ENCODE assay signal across 8 cellular contexts in genomic region chr10:75111367-75111905, GRCh38. TPM values are rescaled to one million over a fixed set of nuclear protein-coding genes. Genes with fewer than 3 reads are reported as not detected.
A peak's percentile ranks its signal among the peaks of the same experiment; 100 is the strongest.
DNase-seq lines count a peak whose midpoint lies in the region; ATAC-seq and TF ChIP-seq lines count a peak whose summit lies in the region.

TSS of gene SAMD8 (plus strand) at chr10:75111656. CDS start at chr10:75150529, 38,873 bp downstream.

- TF ChIP-seq POLR2A in GM18526 (IDR thresholded peaks at IDR 0.05; ENCODE audit: extremely low read depth, insufficient read length), result peak; percentile 81

- H3K27me3 ChIP-seq in left lung, result no peaks in the 10 kb centered on the region

- peak; percentile 17 to 68 for TF ChIP-seq CTCF in left lung (IDR thresholded peaks at IDR 0.05)

- ATAC-seq in HG03175 (IDR thresholded peaks at IDR 0.05; ENCODE audit: unreplicated experiment) (peak; percentile 86), left lung (peak; percentile 95)

- intact Hi-C loops in left lung (cut with DNase I), result no loop called here

- DNase-seq in 8988T (peak; percentile 98), NCI-H526 (lab: John Stamatoyannopoulos, UW) (peak; percentile 80 to 94), cortex of kidney (lab: John Stamatoyannopoulos, UW) (peak; percentile 57), left lung (peak; percentile 96 to 99)
- DNase-seq in activated CD4-positive, alpha-beta T cell treated with anti-CD3 and anti-CD28 coated beads, Interleukin-2, amount 50 U/mL, for 24 hours (ENCODE audit: low read depth in 1 of 2, low spot score in 1 of 2), result peak; percentile 89 to 96
- DNase-seq in stimulated activated CD4-positive, alpha-beta T cell treated with anti-CD3 and anti-CD28 coated beads, Interleukin-2, amount 100 ng/mL, for 24 hours, result peak; percentile 97 to 98

- peak within 1 kb of the TSS; percentile 80 to 94 for H3K4me3 ChIP-seq in left lung

- H3K4me1 ChIP-seq in left lung, result peaks cover 0 to 57% of the 10 kb centered on the region in 2 donors

- no peaks in the 10 kb centered on the region for H3K9me3 ChIP-seq in left lung

- no peaks in the 10 kb centered on the region for H3K36me3 ChIP-seq in left lung

- peak within 1 kb of the TSS; percentile 97 to 98 for H3K27ac ChIP-seq in left lung

RNA-seq across cellular contexts. Expression of gene SAMD8, which starts in this region (rescaled TPM):
- total RNA-seq in left lung, result 10 to 100 TPM; 18.7 to 22.4 TPM

Comparison
In these comparisons a context has a peak if more than half of its experiments do, and no peak if none do; other contexts are left out.
1. Peak in every context shown above with its lines: DNase-seq, ATAC-seq, H3K4me3 ChIP-seq and H3K27ac ChIP-seq.